ENCODE assay signal across 20 cellular contexts in genomic region chr1:14732726-14733052, GRCh38.
DNase-seq lines count a peak whose midpoint lies in the region; ATAC-seq, FAIRE-seq and TF ChIP-seq lines count a peak whose summit lies in the region.
"Had no signal": no experiment of that assay in that cellular context is flagged by ENCODE, and none has a peak within 500 bp of the region (broad histone marks: within the 10 kb centered on the region; RNA-seq: fewer than 3 reads in every experiment).

No MANE protein-coding gene starts in this region.

- H3K9me3 ChIP-seq in WERI-Rb-1 (ENCODE audit: severe bottlenecking): no peaks in the 10 kb centered on the region
- no peaks in the 10 kb centered on the region for H3K9me3 ChIP-seq in osteoblast (ENCODE audit: low read depth, low read length)
- H3K9me3 ChIP-seq: vagina had no signal

- no peak for DNase-seq in WERI-Rb-1
- DNase-seq in foreskin keratinocyte: no peak
- no peak for DNase-seq in osteoblast (ENCODE audit: insufficient read length, low spot score, missing footprints)
- DNase-seq in GF-D8 (lab: John Stamatoyannopoulos, UW): no peak
- DNase-seq in stimulated activated CD4-positive, alpha-beta T cell treated with anti-CD3 and anti-CD28 coated beads, Interleukin-4, amount 100 ng/mL, for 4 hours: no peak
- DNase-seq in activated CD8-positive, alpha-beta T cell treated with anti-CD3 and anti-CD28 coated beads for 36 hours: no peak
- no peak for DNase-seq in HTR-8/SVneo (ENCODE audit: insufficient read length, low spot score)
- DNase-seq: activated CD4-positive, alpha-beta T cell treated with anti-CD3 and anti-CD28 coated beads, Interleukin-2, amount 10 ng/mL, durations not matched to agents 24 days and 14 days; activated CD8-positive, alpha-beta memory T cell treated with anti-CD3 and anti-CD28 coated beads, Interleukin-2, amount 50 U/mL, for 48 hours; activated naive CD4-positive, alpha-beta T cell; CD8-positive, alpha-beta T cell; immature natural killer cell; NCI-H2029; NCI-H524; stimulated activated naive CD8-positive, alpha-beta T cell treated with anti-CD3 and anti-CD28 coated beads, Interleukin-15, amount 100 ng/mL, for 72 hours had no signal

- peak; percentile 22 for ATAC-seq in GM18867 (IDR thresholded peaks at IDR 0.05; ENCODE audit: unreplicated experiment)
- ATAC-seq in foreskin keratinocyte: peak; percentile 47
- ATAC-seq in activated CD8-positive, alpha-beta T cell treated with anti-CD3 and anti-CD28 coated beads for 36 hours: no peak
- ATAC-seq: CD8-positive, alpha-beta T cell; natural killer cell treated with Interleukin-12 subunit alpha and Interleukin-12 subunit beta and Interleukin-15 and Interleukin-18, amount 100 ng/mL, for 72 hours; stimulated activated naive CD8-positive, alpha-beta T cell treated with anti-CD3 and anti-CD28 coated beads, Interleukin-15, amount 100 ng/mL, for 72 hours had no signal

- H3K27me3 ChIP-seq in WERI-Rb-1 (ENCODE audit: insufficient read depth, low read depth, severe bottlenecking) (no peaks in the 10 kb centered on the region), foreskin keratinocyte (no peaks in the 10 kb centered on the region), osteoblast (ENCODE audit: insufficient read depth, low read length) (no peaks in the 10 kb centered on the region)
- H3K27me3 ChIP-seq: vagina had no signal

- H3K79me2 ChIP-seq in osteoblast (ENCODE audit: insufficient read depth, low read length): no peaks in the 10 kb centered on the region

- POLR2A ChIA-PET in activated CD8-positive, alpha-beta T cell treated with anti-CD3 and anti-CD28 coated beads for 36 hours (lab: Charles Lee): no interaction called here

- H3K4me2 ChIP-seq in osteoblast (ENCODE audit: insufficient read depth, low read length): peak overlapping the region; percentile 60
- H3K4me2 ChIP-seq: PC-9 had no signal

- TF ChIP-seq CTCF in WERI-Rb-1 (IDR thresholded peaks at IDR 0.05; ENCODE audit: low read depth, low read length): no peak
- TF ChIP-seq CTCF in foreskin keratinocyte (conservative IDR thresholded peaks at IDR 0.05): no peak
- TF ChIP-seq CTCF in osteoblast (IDR thresholded peaks at IDR 0.05; ENCODE audit: extremely low read depth, low read depth, low read length): no peak
- TF ChIP-seq CTCF in activated CD8-positive, alpha-beta T cell treated with anti-CD3 and anti-CD28 coated beads for 36 hours (IDR thresholded peaks at IDR 0.05): no peak

- intact Hi-C loops in activated CD8-positive, alpha-beta T cell treated with anti-CD3 and anti-CD28 coated beads for 36 hours (cut with micrococcal nuclease): no loop called here

- H3K9me3 Mint-ChIP-seq in activated CD8-positive, alpha-beta T cell treated with anti-CD3 and anti-CD28 coated beads for 36 hours: no peaks in the 10 kb centered on the region
- H3K9me3 Mint-ChIP-seq: activated CD4-positive, alpha-beta T cell treated with anti-CD3 and anti-CD28 coated beads, Interleukin-2, amount 10 ng/mL, durations not matched to agents 24 days and 14 days; CD8-positive, alpha-beta T cell; immature natural killer cell; natural killer cell treated with Interleukin-12 subunit alpha and Interleukin-12 subunit beta and Interleukin-15 and Interleukin-18, amount 100 ng/mL, for 72 hours; stimulated activated naive CD8-positive, alpha-beta T cell treated with anti-CD3 and anti-CD28 coated beads, Interleukin-15, amount 100 ng/mL, for 72 hours had no signal

- peak overlapping the region; percentile 73 for H3K27ac ChIP-seq in WERI-Rb-1
- peak overlapping the region; percentile 81 for H3K27ac ChIP-seq in foreskin keratinocyte
- no peak overlapping the region for H3K27ac ChIP-seq in osteoblast (ENCODE audit: low read depth, low read length)
- H3K27ac ChIP-seq: coronary artery, PC-9, vagina had no signal

- no peak for FAIRE-seq in HTR-8/SVneo (lab: Jason Lieb, UNC)

- no peaks in the 10 kb centered on the region for H3K36me3 Mint-ChIP-seq in activated CD8-positive, alpha-beta T cell treated with anti-CD3 and anti-CD28 coated beads for 36 hours (ENCODE audit: low read depth)
- H3K36me3 Mint-ChIP-seq: CD8-positive, alpha-beta T cell; immature natural killer cell; natural killer cell treated with Interleukin-12 subunit alpha and Interleukin-12 subunit beta and Interleukin-15 and Interleukin-18, amount 100 ng/mL, for 72 hours had no signal

- peaks cover 2% of the 10 kb centered on the region for H4K20me1 ChIP-seq in osteoblast (ENCODE audit: insufficient read depth, low read length)

- CTCF ChIA-PET in activated CD8-positive, alpha-beta T cell treated with anti-CD3 and anti-CD28 coated beads for 36 hours (lab: Charles Lee): interaction anchor here (0.7 to 1.5 kb wide), 3 partner anchors 9 to 29 kb away, joined by 3 read pairs; no protein-coding TSS in a partner anchor

- no peaks in the 10 kb centered on the region for H3K36me3 ChIP-seq in WERI-Rb-1
- no peaks in the 10 kb centered on the region for H3K36me3 ChIP-seq in osteoblast (ENCODE audit: insufficient read depth, low read length)
- H3K36me3 ChIP-seq: vagina had no signal

- peak overlapping the region; percentile 43 for H2AFZ ChIP-seq in osteoblast (ENCODE audit: low read length)
- H2AFZ ChIP-seq: PC-9 had no signal

- H3K27me3 Mint-ChIP-seq in activated CD8-positive, alpha-beta T cell treated with anti-CD3 and anti-CD28 coated beads for 36 hours: peaks cover 9% of the 10 kb centered on the region

- H3K4me3 ChIP-seq in WERI-Rb-1 (ENCODE audit: low read depth, low read length) (no peak overlapping the region), osteoblast (ENCODE audit: insufficient read depth, low read length) (no peak overlapping the region)
- H3K4me3 ChIP-seq: coronary artery, PC-9, vagina had no signal

- H3K27ac Mint-ChIP-seq in activated CD8-positive, alpha-beta T cell treated with anti-CD3 and anti-CD28 coated beads for 36 hours: no peak overlapping the region
- H3K27ac Mint-ChIP-seq: activated CD4-positive, alpha-beta T cell treated with anti-CD3 and anti-CD28 coated beads, Interleukin-2, amount 10 ng/mL, durations not matched to agents 24 days and 14 days; CD8-positive, alpha-beta T cell; immature natural killer cell; natural killer cell treated with Interleukin-12 subunit alpha and Interleukin-12 subunit beta and Interleukin-15 and Interleukin-18, amount 100 ng/mL, for 72 hours had no signal

- H3K4me1 ChIP-seq in foreskin keratinocyte (peaks cover 16% of the 10 kb centered on the region), osteoblast (ENCODE audit: insufficient read depth, low read length) (peaks cover 20% of the 10 kb centered on the region)

- no peaks in the 10 kb centered on the region for H3K4me1 Mint-ChIP-seq in activated CD8-positive, alpha-beta T cell treated with anti-CD3 and anti-CD28 coated beads for 36 hours (ENCODE audit: low read depth)
- H3K4me1 Mint-ChIP-seq: activated CD4-positive, alpha-beta T cell treated with anti-CD3 and anti-CD28 coated beads, Interleukin-2, amount 10 ng/mL, durations not matched to agents 24 days and 14 days; immature natural killer cell; stimulated activated naive CD8-positive, alpha-beta T cell treated with anti-CD3 and anti-CD28 coated beads, Interleukin-15, amount 100 ng/mL, for 72 hours had no signal

- H3K4me3 Mint-ChIP-seq in activated CD8-positive, alpha-beta T cell treated with anti-CD3 and anti-CD28 coated beads for 36 hours: no peak overlapping the region
- H3K4me3 Mint-ChIP-seq: activated CD4-positive, alpha-beta T cell treated with anti-CD3 and anti-CD28 coated beads, Interleukin-2, amount 10 ng/mL, durations not matched to agents 24 days and 14 days; CD8-positive, alpha-beta T cell; immature natural killer cell; natural killer cell treated with Interleukin-12 subunit alpha and Interleukin-12 subunit beta and Interleukin-15 and Interleukin-18, amount 100 ng/mL, for 72 hours; stimulated activated naive CD8-positive, alpha-beta T cell treated with anti-CD3 and anti-CD28 coated beads, Interleukin-15, amount 100 ng/mL, for 72 hours had no signal
